1 cellular context compared by ENCODE assay signal in the genomic region with DNA sequence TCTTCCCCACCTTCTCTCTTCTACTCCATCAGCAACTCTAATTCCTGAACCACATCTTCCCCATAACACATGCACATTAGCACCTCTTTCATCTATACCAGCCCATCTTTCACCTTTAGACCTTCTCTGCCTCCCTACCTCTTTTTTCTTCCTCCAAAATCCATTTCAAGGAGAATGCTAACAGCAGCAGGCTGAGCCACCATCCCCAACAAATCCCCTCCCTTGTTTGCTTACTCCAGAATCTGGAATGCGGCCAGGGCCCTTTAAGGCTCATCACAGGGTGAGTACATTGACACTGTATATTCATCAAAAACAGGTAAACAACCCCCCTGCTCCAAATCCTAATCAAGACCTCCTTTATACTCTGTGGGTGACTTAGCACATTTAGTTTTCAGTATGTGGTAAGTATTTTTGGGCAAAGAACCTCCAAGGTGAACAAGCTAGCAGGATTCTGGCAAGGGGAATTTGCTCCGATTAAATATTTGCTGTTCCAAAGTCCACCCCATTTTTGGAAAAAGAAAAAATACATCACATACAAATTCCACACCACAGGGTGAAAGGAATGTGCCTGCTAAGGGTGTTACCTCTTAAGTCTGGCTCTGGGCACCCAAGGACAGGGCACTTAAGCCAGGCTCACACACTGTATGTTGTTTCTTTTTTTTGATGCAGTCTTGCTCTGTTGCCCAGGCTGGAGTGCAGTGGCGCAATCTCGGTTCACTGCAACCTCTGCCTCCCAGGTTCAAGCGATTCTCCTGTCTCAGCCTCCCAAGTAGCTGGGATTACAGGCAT.
TF ChIP-seq lines count a peak whose summit lies in the region.

No MANE protein-coding gene starts in this region.

TF ChIP-seq in HepG2, 621 proteins besides CTCF, POLR2A, EP300 and RAD21 (continued from another document and continues in another):
- no peak for TF ChIP-seq GPN1 (CRISPR knock-in tag; IDR thresholded peaks at IDR 0.05; ENCODE audit: borderline replicate concordance)
- TF ChIP-seq PHF8 (CRISPR knock-in tag; IDR thresholded peaks at IDR 0.05) = no peak
- TF ChIP-seq, protein P1, sequence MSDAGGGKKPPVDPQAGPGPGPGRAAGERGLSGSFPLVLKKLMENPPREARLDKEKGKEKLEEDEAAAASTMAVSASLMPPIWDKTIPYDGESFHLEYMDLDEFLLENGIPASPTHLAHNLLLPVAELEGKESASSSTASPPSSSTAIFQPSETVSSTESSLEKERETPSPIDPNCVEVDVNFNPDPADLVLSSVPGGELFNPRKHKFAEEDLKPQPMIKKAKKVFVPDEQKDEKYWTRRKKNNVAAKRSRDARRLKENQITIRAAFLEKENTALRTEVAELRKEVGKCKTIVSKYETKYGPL (CRISPR knock-in tag; IDR thresholded peaks at IDR 0.05) = no peak
- TF ChIP-seq ZNF75D (CRISPR knock-in tag; IDR thresholded peaks at IDR 0.05; ENCODE audit: borderline replicate concordance) = no peak
- TF ChIP-seq ZNF672 (CRISPR knock-in tag; IDR thresholded peaks at IDR 0.05) = no peak
- TF ChIP-seq TCF7L2 (IDR thresholded peaks at IDR 0.05; ENCODE audit: low read depth, low read length) = peak; percentile 71
- TF ChIP-seq SIX1 (CRISPR knock-in tag; IDR thresholded peaks at IDR 0.05; ENCODE audit: borderline replicate concordance) = peak; percentile 58; the same call in 1 of the 2 replicates
- TF ChIP-seq ELF3 (CRISPR knock-in tag; IDR thresholded peaks at IDR 0.05) = peak; percentile 47; the same call in 1 of the 2 replicates
- TF ChIP-seq, protein P2, sequence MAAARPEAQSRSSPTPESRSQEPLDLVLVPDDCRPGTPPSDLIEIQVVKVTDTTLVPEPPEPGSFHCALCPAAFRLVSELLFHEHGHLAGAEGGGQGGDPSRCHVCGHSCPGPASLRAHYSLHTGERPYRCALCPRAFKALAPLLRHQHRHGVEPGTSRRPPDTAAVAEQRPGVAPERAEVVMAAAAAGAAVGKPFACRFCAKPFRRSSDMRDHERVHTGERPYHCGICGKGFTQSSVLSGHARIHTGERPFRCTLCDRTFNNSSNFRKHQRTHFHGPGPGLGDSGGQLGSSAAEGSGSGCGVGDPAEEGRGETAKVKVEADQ (CRISPR knock-in tag; IDR thresholded peaks at IDR 0.05; ENCODE audit: borderline replicate concordance) = peak; percentile 44; the same call in 1 of the 2 replicates
- TF ChIP-seq PHF21A (CRISPR knock-in tag; IDR thresholded peaks at IDR 0.05) = peak; percentile 76
- TF ChIP-seq FOXJ3 (CRISPR knock-in tag; IDR thresholded peaks at IDR 0.05; ENCODE audit: borderline replicate concordance) = peak; percentile 72; the same call in 1 of the 2 replicates
- no peak for TF ChIP-seq ZC3H4 (CRISPR knock-in tag; IDR thresholded peaks at IDR 0.05; ENCODE audit: borderline replicate concordance)
- TF ChIP-seq, protein P3, sequence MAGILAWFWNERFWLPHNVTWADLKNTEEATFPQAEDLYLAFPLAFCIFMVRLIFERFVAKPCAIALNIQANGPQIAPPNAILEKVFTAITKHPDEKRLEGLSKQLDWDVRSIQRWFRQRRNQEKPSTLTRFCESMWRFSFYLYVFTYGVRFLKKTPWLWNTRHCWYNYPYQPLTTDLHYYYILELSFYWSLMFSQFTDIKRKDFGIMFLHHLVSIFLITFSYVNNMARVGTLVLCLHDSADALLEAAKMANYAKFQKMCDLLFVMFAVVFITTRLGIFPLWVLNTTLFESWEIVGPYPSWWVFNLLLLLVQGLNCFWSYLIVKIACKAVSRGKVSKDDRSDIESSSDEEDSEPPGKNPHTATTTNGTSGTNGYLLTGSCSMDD (CRISPR knock-in tag; IDR thresholded peaks at IDR 0.05) = no peak
- no peak for TF ChIP-seq EEA1 (CRISPR knock-in tag; IDR thresholded peaks at IDR 0.05; ENCODE audit: borderline replicate concordance)
- TF ChIP-seq, protein P4, sequence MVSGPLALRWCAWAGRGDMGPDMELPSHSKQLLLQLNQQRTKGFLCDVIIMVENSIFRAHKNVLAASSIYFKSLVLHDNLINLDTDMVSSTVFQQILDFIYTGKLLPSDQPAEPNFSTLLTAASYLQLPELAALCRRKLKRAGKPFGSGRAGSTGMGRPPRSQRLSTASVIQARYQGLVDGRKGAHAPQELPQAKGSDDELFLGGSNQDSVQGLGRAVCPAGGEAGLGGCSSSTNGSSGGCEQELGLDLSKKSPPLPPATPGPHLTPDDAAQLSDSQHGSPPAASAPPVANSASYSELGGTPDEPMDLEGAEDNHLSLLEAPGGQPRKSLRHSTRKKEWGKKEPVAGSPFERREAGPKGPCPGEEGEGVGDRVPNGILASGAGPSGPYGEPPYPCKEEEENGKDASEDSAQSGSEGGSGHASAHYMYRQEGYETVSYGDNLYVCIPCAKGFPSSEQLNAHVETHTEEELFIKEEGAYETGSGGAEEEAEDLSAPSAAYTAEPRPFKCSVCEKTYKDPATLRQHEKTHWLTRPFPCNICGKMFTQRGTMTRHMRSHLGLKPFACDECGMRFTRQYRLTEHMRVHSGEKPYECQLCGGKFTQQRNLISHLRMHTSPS (CRISPR knock-in tag; IDR thresholded peaks at IDR 0.05; ENCODE audit: low read depth) = peak; percentile 85
- TF ChIP-seq SP1 (IDR thresholded peaks at IDR 0.05) = no peak
- TF ChIP-seq SP1 (CRISPR knock-in tag; IDR thresholded peaks at IDR 0.05) = no peak
- TF ChIP-seq SMAD3 (CRISPR knock-in tag; IDR thresholded peaks at IDR 0.05) = 0 out of 2 replicates have a peak, but pooled peaks have one; percentile 33
- TF ChIP-seq, protein P5, sequence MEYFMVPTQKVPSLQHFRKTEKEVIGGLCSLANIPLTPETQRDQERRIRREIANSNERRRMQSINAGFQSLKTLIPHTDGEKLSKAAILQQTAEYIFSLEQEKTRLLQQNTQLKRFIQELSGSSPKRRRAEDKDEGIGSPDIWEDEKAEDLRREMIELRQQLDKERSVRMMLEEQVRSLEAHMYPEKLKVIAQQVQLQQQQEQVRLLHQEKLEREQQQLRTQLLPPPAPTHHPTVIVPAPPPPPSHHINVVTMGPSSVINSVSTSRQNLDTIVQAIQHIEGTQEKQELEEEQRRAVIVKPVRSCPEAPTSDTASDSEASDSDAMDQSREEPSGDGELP (IDR thresholded peaks at IDR 0.05; ENCODE audit: borderline replicate concordance, low read depth) = no peak
- no peak for TF ChIP-seq PHF5A (CRISPR knock-in tag; IDR thresholded peaks at IDR 0.05; ENCODE audit: low read depth, unreplicated experiment)
- peak; percentile 92 for TF ChIP-seq NCOR1 (IDR thresholded peaks at IDR 0.05; ENCODE audit: borderline replicate concordance, low read length)
- TF ChIP-seq, protein P6, sequence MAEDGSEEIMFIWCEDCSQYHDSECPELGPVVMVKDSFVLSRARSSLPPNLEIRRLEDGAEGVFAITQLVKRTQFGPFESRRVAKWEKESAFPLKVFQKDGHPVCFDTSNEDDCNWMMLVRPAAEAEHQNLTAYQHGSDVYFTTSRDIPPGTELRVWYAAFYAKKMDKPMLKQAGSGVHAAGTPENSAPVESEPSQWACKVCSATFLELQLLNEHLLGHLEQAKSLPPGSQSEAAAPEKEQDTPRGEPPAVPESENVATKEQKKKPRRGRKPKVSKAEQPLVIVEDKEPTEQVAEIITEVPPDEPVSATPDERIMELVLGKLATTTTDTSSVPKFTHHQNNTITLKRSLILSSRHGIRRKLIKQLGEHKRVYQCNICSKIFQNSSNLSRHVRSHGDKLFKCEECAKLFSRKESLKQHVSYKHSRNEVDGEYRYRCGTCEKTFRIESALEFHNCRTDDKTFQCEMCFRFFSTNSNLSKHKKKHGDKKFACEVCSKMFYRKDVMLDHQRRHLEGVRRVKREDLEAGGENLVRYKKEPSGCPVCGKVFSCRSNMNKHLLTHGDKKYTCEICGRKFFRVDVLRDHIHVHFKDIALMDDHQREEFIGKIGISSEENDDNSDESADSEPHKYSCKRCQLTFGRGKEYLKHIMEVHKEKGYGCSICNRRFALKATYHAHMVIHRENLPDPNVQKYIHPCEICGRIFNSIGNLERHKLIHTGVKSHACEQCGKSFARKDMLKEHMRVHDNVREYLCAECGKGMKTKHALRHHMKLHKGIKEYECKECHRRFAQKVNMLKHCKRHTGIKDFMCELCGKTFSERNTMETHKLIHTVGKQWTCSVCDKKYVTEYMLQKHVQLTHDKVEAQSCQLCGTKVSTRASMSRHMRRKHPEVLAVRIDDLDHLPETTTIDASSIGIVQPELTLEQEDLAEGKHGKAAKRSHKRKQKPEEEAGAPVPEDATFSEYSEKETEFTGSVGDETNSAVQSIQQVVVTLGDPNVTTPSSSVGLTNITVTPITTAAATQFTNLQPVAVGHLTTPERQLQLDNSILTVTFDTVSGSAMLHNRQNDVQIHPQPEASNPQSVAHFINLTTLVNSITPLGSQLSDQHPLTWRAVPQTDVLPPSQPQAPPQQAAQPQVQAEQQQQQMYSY (CRISPR knock-in tag; IDR thresholded peaks at IDR 0.05) = peak; percentile 70; the same call in 1 of the 2 replicates
- no peak for TF ChIP-seq ZNF674 (CRISPR knock-in tag; IDR thresholded peaks at IDR 0.05; ENCODE audit: low read depth)
- TF ChIP-seq, protein P7, sequence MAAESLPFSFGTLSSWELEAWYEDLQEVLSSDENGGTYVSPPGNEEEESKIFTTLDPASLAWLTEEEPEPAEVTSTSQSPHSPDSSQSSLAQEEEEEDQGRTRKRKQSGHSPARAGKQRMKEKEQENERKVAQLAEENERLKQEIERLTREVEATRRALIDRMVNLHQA (CRISPR knock-in tag; IDR thresholded peaks at IDR 0.05) = no peak
- no peak for TF ChIP-seq HES4 (CRISPR knock-in tag; IDR thresholded peaks at IDR 0.05; ENCODE audit: borderline replicate concordance)
- no peak for TF ChIP-seq ZNF10 (CRISPR knock-in tag; IDR thresholded peaks at IDR 0.05; ENCODE audit: borderline replicate concordance, low read depth)
- TF ChIP-seq NFE2L2 (IDR thresholded peaks at IDR 0.05; ENCODE audit: low read length) = peak; percentile 97
- TF ChIP-seq ZSCAN29 (CRISPR knock-in tag; conservative IDR thresholded peaks at IDR 0.05) = no peak
- TF ChIP-seq, protein P8, sequence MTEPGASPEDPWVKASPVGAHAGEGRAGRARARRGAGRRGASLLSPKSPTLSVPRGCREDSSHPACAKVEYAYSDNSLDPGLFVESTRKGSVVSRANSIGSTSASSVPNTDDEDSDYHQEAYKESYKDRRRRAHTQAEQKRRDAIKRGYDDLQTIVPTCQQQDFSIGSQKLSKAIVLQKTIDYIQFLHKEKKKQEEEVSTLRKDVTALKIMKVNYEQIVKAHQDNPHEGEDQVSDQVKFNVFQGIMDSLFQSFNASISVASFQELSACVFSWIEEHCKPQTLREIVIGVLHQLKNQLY (CRISPR knock-in tag; IDR thresholded peaks at IDR 0.05) = 0 out of 2 replicates have a peak, but pooled peaks have one; percentile 14
- TF ChIP-seq ZNF292 (CRISPR knock-in tag; IDR thresholded peaks at IDR 0.05; ENCODE audit: borderline replicate concordance, low read depth) = no peak; the same call in 1 of the 2 replicates
- TF ChIP-seq HNF4A (CRISPR knock-in tag; IDR thresholded peaks at IDR 0.05) = peak; percentile 92
- no peak for TF ChIP-seq ZNF160 (CRISPR knock-in tag; IDR thresholded peaks at IDR 0.05)
- 0 out of 2 replicates have a peak, but pooled peaks have one; percentile 67 for TF ChIP-seq ZNF205 (CRISPR knock-in tag; IDR thresholded peaks at IDR 0.05)
- peak; percentile 50 for TF ChIP-seq ZNF792 (CRISPR knock-in tag; IDR thresholded peaks at IDR 0.05)
- TF ChIP-seq DPF2 (CRISPR knock-in tag; IDR thresholded peaks at IDR 0.05; ENCODE audit: borderline replicate concordance, low read depth) = peak; percentile 65; the same call in 1 of the 2 replicates
- TF ChIP-seq NONO (IDR thresholded peaks at IDR 0.05) = no peak
- 0 out of 2 replicates have a peak, but pooled peaks have one; percentile 21 for TF ChIP-seq NONO (CRISPR knock-in tag; conservative IDR thresholded peaks at IDR 0.05)
- no peak for TF ChIP-seq ZNF225 (CRISPR knock-in tag; IDR thresholded peaks at IDR 0.05)
- TF ChIP-seq, protein P9, sequence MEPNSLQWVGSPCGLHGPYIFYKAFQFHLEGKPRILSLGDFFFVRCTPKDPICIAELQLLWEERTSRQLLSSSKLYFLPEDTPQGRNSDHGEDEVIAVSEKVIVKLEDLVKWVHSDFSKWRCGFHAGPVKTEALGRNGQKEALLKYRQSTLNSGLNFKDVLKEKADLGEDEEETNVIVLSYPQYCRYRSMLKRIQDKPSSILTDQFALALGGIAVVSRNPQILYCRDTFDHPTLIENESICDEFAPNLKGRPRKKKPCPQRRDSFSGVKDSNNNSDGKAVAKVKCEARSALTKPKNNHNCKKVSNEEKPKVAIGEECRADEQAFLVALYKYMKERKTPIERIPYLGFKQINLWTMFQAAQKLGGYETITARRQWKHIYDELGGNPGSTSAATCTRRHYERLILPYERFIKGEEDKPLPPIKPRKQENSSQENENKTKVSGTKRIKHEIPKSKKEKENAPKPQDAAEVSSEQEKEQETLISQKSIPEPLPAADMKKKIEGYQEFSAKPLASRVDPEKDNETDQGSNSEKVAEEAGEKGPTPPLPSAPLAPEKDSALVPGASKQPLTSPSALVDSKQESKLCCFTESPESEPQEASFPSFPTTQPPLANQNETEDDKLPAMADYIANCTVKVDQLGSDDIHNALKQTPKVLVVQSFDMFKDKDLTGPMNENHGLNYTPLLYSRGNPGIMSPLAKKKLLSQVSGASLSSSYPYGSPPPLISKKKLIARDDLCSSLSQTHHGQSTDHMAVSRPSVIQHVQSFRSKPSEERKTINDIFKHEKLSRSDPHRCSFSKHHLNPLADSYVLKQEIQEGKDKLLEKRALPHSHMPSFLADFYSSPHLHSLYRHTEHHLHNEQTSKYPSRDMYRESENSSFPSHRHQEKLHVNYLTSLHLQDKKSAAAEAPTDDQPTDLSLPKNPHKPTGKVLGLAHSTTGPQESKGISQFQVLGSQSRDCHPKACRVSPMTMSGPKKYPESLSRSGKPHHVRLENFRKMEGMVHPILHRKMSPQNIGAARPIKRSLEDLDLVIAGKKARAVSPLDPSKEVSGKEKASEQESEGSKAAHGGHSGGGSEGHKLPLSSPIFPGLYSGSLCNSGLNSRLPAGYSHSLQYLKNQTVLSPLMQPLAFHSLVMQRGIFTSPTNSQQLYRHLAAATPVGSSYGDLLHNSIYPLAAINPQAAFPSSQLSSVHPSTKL (CRISPR knock-in tag; IDR thresholded peaks at IDR 0.05) = peak; percentile 94
- 0 out of 2 replicates have a peak, but pooled peaks have one; percentile 13 for TF ChIP-seq ZNF614 (CRISPR knock-in tag; IDR thresholded peaks at IDR 0.05; ENCODE audit: borderline replicate concordance)
- TF ChIP-seq HDAC1 (CRISPR knock-in tag; IDR thresholded peaks at IDR 0.05) = peak; percentile 74; the same call in 1 of the 2 replicates
- TF ChIP-seq TEAD3 (CRISPR knock-in tag; optimal IDR thresholded peaks at IDR 0.05; ENCODE audit: borderline replicate concordance) = peak; percentile 87
- no peak for TF ChIP-seq KDM3A (CRISPR knock-in tag; IDR thresholded peaks at IDR 0.05; ENCODE audit: low read depth)
- TF ChIP-seq TBL1XR1 (IDR thresholded peaks at IDR 0.05; ENCODE audit: borderline replicate concordance, low read length, partially characterized antibody) = no peak
- TF ChIP-seq HMGA1 (CRISPR knock-in tag; conservative IDR thresholded peaks at IDR 0.05) = no peak
- TF ChIP-seq ZNF773 (CRISPR knock-in tag; IDR thresholded peaks at IDR 0.05; ENCODE audit: borderline replicate concordance) = no peak
- TF ChIP-seq, protein P10, sequence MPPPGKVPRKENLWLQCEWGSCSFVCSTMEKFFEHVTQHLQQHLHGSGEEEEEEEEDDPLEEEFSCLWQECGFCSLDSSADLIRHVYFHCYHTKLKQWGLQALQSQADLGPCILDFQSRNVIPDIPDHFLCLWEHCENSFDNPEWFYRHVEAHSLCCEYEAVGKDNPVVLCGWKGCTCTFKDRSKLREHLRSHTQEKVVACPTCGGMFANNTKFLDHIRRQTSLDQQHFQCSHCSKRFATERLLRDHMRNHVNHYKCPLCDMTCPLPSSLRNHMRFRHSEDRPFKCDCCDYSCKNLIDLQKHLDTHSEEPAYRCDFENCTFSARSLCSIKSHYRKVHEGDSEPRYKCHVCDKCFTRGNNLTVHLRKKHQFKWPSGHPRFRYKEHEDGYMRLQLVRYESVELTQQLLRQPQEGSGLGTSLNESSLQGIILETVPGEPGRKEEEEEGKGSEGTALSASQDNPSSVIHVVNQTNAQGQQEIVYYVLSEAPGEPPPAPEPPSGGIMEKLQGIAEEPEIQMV (CRISPR knock-in tag; IDR thresholded peaks at IDR 0.05; ENCODE audit: low read depth) = peak; percentile 35; the same call in 1 of the 2 replicates
- TF ChIP-seq ZNF605 (CRISPR knock-in tag; IDR thresholded peaks at IDR 0.05) = no peak
